ENCODE assay signal across 14 cellular contexts in genomic region chr1:94757931-94758330, GRCh38.
DNase-seq lines count a peak whose midpoint lies in the region; ATAC-seq and TF ChIP-seq lines count a peak whose summit lies in the region.
"Had no signal": no experiment of that assay in that cellular context is flagged by ENCODE, and none has a peak within 500 bp of the region (broad histone marks: within the 10 kb centered on the region; RNA-seq: fewer than 3 reads in every experiment).

No MANE protein-coding gene starts in this region.

- H3K4me3 Mint-ChIP-seq in WTC11 (no peak overlapping the region), glutamatergic neuron (ENCODE audit: unreplicated experiment) (peak overlapping the region; percentile 30)
- H3K4me3 Mint-ChIP-seq in activated T-cell treated with anti-CD3 and anti-CD28 coated beads, Interleukin-2, amount 50 U/mL, for 72 hours: no peak overlapping the region
- H3K4me3 Mint-ChIP-seq in effector memory CD8-positive, alpha-beta T cell: no peak overlapping the region
- H3K4me3 Mint-ChIP-seq: activated CD8-positive, alpha-beta T cell treated with anti-CD3 and anti-CD28 coated beads for 36 hours had no signal

- no peaks in the 10 kb centered on the region for H3K9me3 ChIP-seq in DND-41 (ENCODE audit: insufficient read depth, low read length, severe bottlenecking)
- H3K9me3 ChIP-seq in ovary: no peaks in the 10 kb centered on the region
- H3K9me3 ChIP-seq: suprapubic skin had no signal

- H2AFZ ChIP-seq in DND-41 (ENCODE audit: low read depth, low read length): 0 out of 2 replicates have a peak overlapping the region, but pooled peaks have one; percentile 3

- H3K27ac Mint-ChIP-seq in WTC11: peak overlapping the region; percentile 46; the same call in 1 of the 2 replicates
- H3K27ac Mint-ChIP-seq in glutamatergic neuron (ENCODE audit: unreplicated experiment): peak overlapping the region; percentile 85
- no peak overlapping the region for H3K27ac Mint-ChIP-seq in activated T-cell treated with anti-CD3 and anti-CD28 coated beads, Interleukin-2, amount 50 U/mL, for 72 hours
- no peak overlapping the region for H3K27ac Mint-ChIP-seq in effector memory CD8-positive, alpha-beta T cell
- H3K27ac Mint-ChIP-seq: activated CD8-positive, alpha-beta T cell treated with anti-CD3 and anti-CD28 coated beads for 36 hours; activated naive CD4-positive, alpha-beta T cell treated with anti-CD3 and anti-CD28 coated beads, Interleukin-2, amount 50 U/mL, for 72 hours had no signal

- no peak overlapping the region for H3K4me2 ChIP-seq in DND-41 (ENCODE audit: insufficient read depth, low read length)

- CTCF ChIA-PET in WTC11 (lab: Charles Lee): no interaction called here

- 10 to 11% (median 11%) methylated on average over 7 of the region's 7 CpGs for WGBS in ovary, 3 donors

- ATAC-seq in DND-41 (ENCODE audit: insufficient read depth, low read depth) (no peak), WTC11 (peak; percentile 78), HG02571 (IDR thresholded peaks at IDR 0.05; ENCODE audit: unreplicated experiment) (no peak)
- ATAC-seq in activated T-cell treated with anti-CD3 and anti-CD28 coated beads, Interleukin-2, amount 50 U/mL, for 72 hours (replicated peaks in 1 of 2): no peak
- no peak for ATAC-seq in effector memory CD8-positive, alpha-beta T cell (replicated peaks)
- ATAC-seq: activated CD8-positive, alpha-beta T cell treated with anti-CD3 and anti-CD28 coated beads for 36 hours; activated naive CD4-positive, alpha-beta T cell treated with anti-CD3 and anti-CD28 coated beads, Interleukin-2, amount 50 U/mL, for 72 hours had no signal

- H3K4me3 ChIP-seq in DND-41 (ENCODE audit: low read depth in 1 of 2, low read length in 2 of 2): no peak overlapping the region
- no peak overlapping the region for H3K4me3 ChIP-seq in ovary
- H3K4me3 ChIP-seq: suprapubic skin had no signal

- intact Hi-C loops in ovary (cut with DNase I): no loop called here

- H3K27me3 Mint-ChIP-seq in WTC11 (ENCODE audit: low read depth) (no peaks in the 10 kb centered on the region), glutamatergic neuron (ENCODE audit: unreplicated experiment) (peaks cover 8% of the 10 kb centered on the region)
- H3K27me3 Mint-ChIP-seq in activated T-cell treated with anti-CD3 and anti-CD28 coated beads, Interleukin-2, amount 50 U/mL, for 72 hours (ENCODE audit: low read depth): peaks cover 5% of the 10 kb centered on the region
- H3K27me3 Mint-ChIP-seq in effector memory CD8-positive, alpha-beta T cell: peaks cover 0 to 30% of the 10 kb centered on the region in 2 donors

- no peak for TF ChIP-seq CTCF in DND-41 (IDR thresholded peaks at IDR 0.05; ENCODE audit: borderline replicate concordance, extremely low read depth, low read length, poor library complexity, severe bottlenecking)
- no peak for TF ChIP-seq CTCF in WTC11 (IDR thresholded peaks at IDR 0.05)
- TF ChIP-seq CTCF in glutamatergic neuron (IDR thresholded peaks at IDR 0.05; ENCODE audit: partially characterized antibody, unreplicated experiment): no peak
- no peak for TF ChIP-seq CTCF in ovary (IDR thresholded peaks at IDR 0.05)

- no peak for TF ChIP-seq EP300 in ovary (IDR thresholded peaks at IDR 0.05)

- no peak overlapping the region for H3K9ac ChIP-seq in DND-41 (ENCODE audit: low read depth, low read length)

- DNase-seq in DND-41 (no peak), WTC11 (ENCODE audit: low spot score) (peak; percentile 23), glutamatergic neuron (peak; percentile 67), ovary (peak in 4 of 5 donors; percentile 44 to 64 (median 54)), dermis blood vessel endothelial cell (no peak)
- DNase-seq in activated T-cell treated with anti-CD3 and anti-CD28 coated beads, Interleukin-2, amount 50 U/mL, for 72 hours: no peak
- DNase-seq in effector memory CD8-positive, alpha-beta T cell: no peak
- DNase-seq: activated CD8-positive, alpha-beta T cell treated with anti-CD3 and anti-CD28 coated beads for 36 hours; NCI-H1436 treated with DMSO at 0.1 percent for 48 hours; posterior cingulate gyrus; T-helper 2 cell had no signal

- H3K4me1 ChIP-seq in DND-41 (ENCODE audit: insufficient read depth, low read length) (peaks cover 21% of the 10 kb centered on the region), ovary (ENCODE audit: insufficient read depth) (peaks cover 19% of the 10 kb centered on the region)

- no peaks in the 10 kb centered on the region for H4K20me1 ChIP-seq in DND-41 (ENCODE audit: insufficient read depth, low read length)

- no peaks in the 10 kb centered on the region for H3K9me3 Mint-ChIP-seq in WTC11
- peaks cover 4% of the 10 kb centered on the region for H3K9me3 Mint-ChIP-seq in glutamatergic neuron (ENCODE audit: unreplicated experiment)
- H3K9me3 Mint-ChIP-seq in activated T-cell treated with anti-CD3 and anti-CD28 coated beads, Interleukin-2, amount 50 U/mL, for 72 hours: peaks cover 5 to 12% of the 10 kb centered on the region in 2 donors
- no peaks in the 10 kb centered on the region for H3K9me3 Mint-ChIP-seq in effector memory CD8-positive, alpha-beta T cell
- H3K9me3 Mint-ChIP-seq: activated CD8-positive, alpha-beta T cell treated with anti-CD3 and anti-CD28 coated beads for 36 hours had no signal

- H3K27ac ChIP-seq in DND-41 (ENCODE audit: low read length): no peak overlapping the region
- peak overlapping the region in 1 of 2 donors; percentile 42 for H3K27ac ChIP-seq in ovary
- H3K27ac ChIP-seq: suprapubic skin had no signal

- H3K27me3 ChIP-seq in DND-41 (ENCODE audit: insufficient read depth, low read length, poor library complexity): no peaks in the 10 kb centered on the region
- no peaks in the 10 kb centered on the region for H3K27me3 ChIP-seq in ovary
- H3K27me3 ChIP-seq: suprapubic skin had no signal

- H3K36me3 ChIP-seq in DND-41 (ENCODE audit: insufficient read depth, low read length) (no peaks in the 10 kb centered on the region), ovary (no peaks in the 10 kb centered on the region)
- H3K36me3 ChIP-seq: suprapubic skin had no signal

- no peaks in the 10 kb centered on the region for H3K79me2 ChIP-seq in DND-41 (ENCODE audit: insufficient read depth, low read length)

- H3K4me1 Mint-ChIP-seq in WTC11: peaks cover 30% of the 10 kb centered on the region
- H3K4me1 Mint-ChIP-seq in glutamatergic neuron (ENCODE audit: low read depth, unreplicated experiment): peaks cover 39% of the 10 kb centered on the region
- H3K4me1 Mint-ChIP-seq in activated T-cell treated with anti-CD3 and anti-CD28 coated beads, Interleukin-2, amount 50 U/mL, for 72 hours (ENCODE audit: low read depth): no peaks in the 10 kb centered on the region
- H3K4me1 Mint-ChIP-seq in effector memory CD8-positive, alpha-beta T cell (ENCODE audit: low read depth in 2 of 2): peaks cover 0 to 2% of the 10 kb centered on the region in 2 donors

- POLR2A ChIA-PET in WTC11 (lab: Charles Lee): no interaction called here

- no peak for TF ChIP-seq POLR2A in ovary (IDR thresholded peaks at IDR 0.05)

- no peaks in the 10 kb centered on the region for H3K36me3 Mint-ChIP-seq in WTC11
- H3K36me3 Mint-ChIP-seq in glutamatergic neuron (ENCODE audit: unreplicated experiment): peaks cover 9% of the 10 kb centered on the region
- no peaks in the 10 kb centered on the region for H3K36me3 Mint-ChIP-seq in activated T-cell treated with anti-CD3 and anti-CD28 coated beads, Interleukin-2, amount 50 U/mL, for 72 hours (ENCODE audit: insufficient read depth in 2 of 2)
- H3K36me3 Mint-ChIP-seq in effector memory CD8-positive, alpha-beta T cell (ENCODE audit: insufficient read depth): no peaks in the 10 kb centered on the region

TF ChIP-seq in WTC11, 78 proteins besides CTCF, POLR2A, EP300 and RAD21 (continues in another document):
- no peak for TF ChIP-seq ETV6 (CRISPR knock-in tag; IDR thresholded peaks at IDR 0.05)
- TF ChIP-seq FOXP1 (CRISPR knock-in tag; IDR thresholded peaks at IDR 0.05; ENCODE audit: borderline replicate concordance): no peak
- TF ChIP-seq HMGA2 (CRISPR knock-in tag; IDR thresholded peaks at IDR 0.05): no peak
- TF ChIP-seq, protein P1, sequence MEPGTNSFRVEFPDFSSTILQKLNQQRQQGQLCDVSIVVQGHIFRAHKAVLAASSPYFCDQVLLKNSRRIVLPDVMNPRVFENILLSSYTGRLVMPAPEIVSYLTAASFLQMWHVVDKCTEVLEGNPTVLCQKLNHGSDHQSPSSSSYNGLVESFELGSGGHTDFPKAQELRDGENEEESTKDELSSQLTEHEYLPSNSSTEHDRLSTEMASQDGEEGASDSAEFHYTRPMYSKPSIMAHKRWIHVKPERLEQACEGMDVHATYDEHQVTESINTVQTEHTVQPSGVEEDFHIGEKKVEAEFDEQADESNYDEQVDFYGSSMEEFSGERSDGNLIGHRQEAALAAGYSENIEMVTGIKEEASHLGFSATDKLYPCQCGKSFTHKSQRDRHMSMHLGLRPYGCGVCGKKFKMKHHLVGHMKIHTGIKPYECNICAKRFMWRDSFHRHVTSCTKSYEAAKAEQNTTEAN (CRISPR knock-in tag; IDR thresholded peaks at IDR 0.05): no peak
- no peak for TF ChIP-seq ELF4 (CRISPR knock-in tag; IDR thresholded peaks at IDR 0.05; ENCODE audit: low read depth)
- TF ChIP-seq ZNF425 (CRISPR knock-in tag; conservative IDR thresholded peaks at IDR 0.05): no peak
- no peak for TF ChIP-seq NFATC4 (CRISPR knock-in tag; IDR thresholded peaks at IDR 0.05)
- TF ChIP-seq GTF2I (CRISPR knock-in tag; conservative IDR thresholded peaks at IDR 0.05): no peak
- no peak for TF ChIP-seq ZNF416 (CRISPR knock-in tag; IDR thresholded peaks at IDR 0.05)

Comparison
In these comparisons a context has a peak if more than half of its experiments do, and no peak if none do; other contexts are left out.
1. DNase-seq: peak in WTC11 (single experiment), glutamatergic neuron (single experiment) and ovary (4 of 5); none in DND-41 (single experiment), dermis blood vessel endothelial cell (single experiment), activated T-cell treated with anti-CD3 and anti-CD28 coated beads, Interleukin-2, amount 50 U/mL, for 72 hours (0 of 2) and effector memory CD8-positive, alpha-beta T cell (0 of 3).
2. H3K27ac Mint-ChIP-seq: peak in WTC11 (single experiment) and glutamatergic neuron (single experiment); none in activated T-cell treated with anti-CD3 and anti-CD28 coated beads, Interleukin-2, amount 50 U/mL, for 72 hours (single experiment) and effector memory CD8-positive, alpha-beta T cell (0 of 2).